13 cellular contexts compared by ENCODE assay signal in the genomic region with DNA sequence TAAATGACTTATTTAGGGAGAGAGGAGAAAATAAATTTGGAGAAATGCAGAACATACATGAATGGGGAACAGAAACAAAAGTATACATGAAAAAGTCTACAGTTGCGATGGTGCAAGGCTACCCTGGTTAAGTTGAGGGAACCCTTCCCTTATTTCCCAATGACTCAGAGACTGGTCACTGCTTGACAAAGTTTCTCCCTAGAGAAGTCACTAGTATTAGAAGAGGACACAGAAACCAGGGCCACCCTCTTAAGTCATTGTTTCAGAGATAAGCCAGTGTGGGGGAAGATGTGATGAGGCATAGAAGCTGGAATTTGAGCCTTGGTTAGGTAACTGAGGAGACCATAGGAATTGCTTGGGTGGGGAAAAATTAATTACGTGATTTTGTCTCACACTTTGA. TPM values are rescaled to one million over a fixed set of nuclear protein-coding genes. Genes with fewer than 3 reads are reported as not detected.
A peak's percentile ranks its signal among the peaks of the same experiment; 100 is the strongest.
DNase-seq lines count a peak whose midpoint lies in the region; ATAC-seq, FAIRE-seq and TF ChIP-seq lines count a peak whose summit lies in the region.
"Had no signal": no experiment of that assay in that cellular context is flagged by ENCODE, and none has a peak within 500 bp of the region (broad histone marks: within the 10 kb centered on the region; RNA-seq: fewer than 3 reads in every experiment).

No MANE protein-coding gene starts in this region.

- intact Hi-C loops in head of caudate nucleus (cut with DNase I): no loop called here

- no peak overlapping the region for H2AK5ac ChIP-seq in trophoblast cell (ENCODE audit: low read length)

- DNase-seq in H4 (ENCODE audit: low spot score) (peak; percentile 15), NOMO-1 treated with dmso at 0.1 percent for 144 hours (lab: John Stamatoyannopoulos, UW; ENCODE audit: unreplicated experiment) (peak; percentile 77), bronchial epithelial cell (ENCODE audit: low read depth) (peak; percentile 90), trophoblast cell (peak; percentile 45 to 64), tibial nerve (ENCODE audit: low spot score in 2 of 2) (no peak), head of caudate nucleus (no peak)
- DNase-seq: CD4-positive, alpha-beta memory T cell; NCI-H187; NCI-H69; stimulated activated naive CD8-positive, alpha-beta T cell treated with anti-CD3 and anti-CD28 coated beads, Interleukin-15, amount 100 ng/mL, for 72 hours had no signal

- H4K12ac ChIP-seq in trophoblast cell (ENCODE audit: low read depth, low read length): no peak overlapping the region

- H3K23ac ChIP-seq in trophoblast cell (ENCODE audit: low read length): no peak overlapping the region

- H3K4me1 ChIP-seq in trophoblast cell (ENCODE audit: control insufficient read depth in 1 of 2, insufficient read depth in 2 of 2, low read length in 2 of 2): peaks cover 3 to 5% of the 10 kb centered on the region in 2 experiments
- no peaks in the 10 kb centered on the region for H3K4me1 ChIP-seq in tibial nerve

- H3K18ac ChIP-seq in trophoblast cell (ENCODE audit: low read length): no peak overlapping the region

- no peak overlapping the region for H2AFZ ChIP-seq in trophoblast cell (ENCODE audit: insufficient read depth, low read length, poor library complexity)

- H3K4ac ChIP-seq in trophoblast cell (ENCODE audit: low read depth, low read length): no peak overlapping the region

- H2BK12ac ChIP-seq in trophoblast cell (ENCODE audit: low read length): no peak overlapping the region

- TF ChIP-seq EP300 in tibial nerve (IDR thresholded peaks at IDR 0.05): no peak

- no CpG with 5 or more reads among the region's 2 CpGs for WGBS in trophoblast cell (ENCODE audit: extremely low coverage, insufficient coverage, insufficient read length)
- 87% methylated on average over 2 of the region's 2 CpGs for WGBS in tibial nerve, 2 donors

- H3K36me3 ChIP-seq in bronchial epithelial cell (ENCODE audit: control insufficient read depth, insufficient read depth, low read length): no peaks in the 10 kb centered on the region
- H3K36me3 ChIP-seq in trophoblast cell (ENCODE audit: control insufficient read depth in 1 of 2, insufficient read depth in 2 of 2, low read length in 2 of 2): no peaks in the 10 kb centered on the region
- H3K36me3 ChIP-seq in tibial nerve: no peaks in the 10 kb centered on the region

- no peak for FAIRE-seq in bronchial epithelial cell (lab: Jason Lieb, UNC)

- H3K9ac ChIP-seq in trophoblast cell (ENCODE audit: low read length): no peak overlapping the region

- ATAC-seq in GM21619 (IDR thresholded peaks at IDR 0.05; ENCODE audit: unreplicated experiment) (no peak), GM21528 (IDR thresholded peaks at IDR 0.05; ENCODE audit: low FRiP score, unreplicated experiment) (no peak)

- no peak overlapping the region for H3K4me2 ChIP-seq in trophoblast cell (ENCODE audit: low read length)

- no peak for TF ChIP-seq POLR2A in tibial nerve (IDR thresholded peaks at IDR 0.05)

- H2BK5ac ChIP-seq in trophoblast cell (ENCODE audit: low read depth, low read length, poor library complexity): peak overlapping the region; percentile 13

- no peak overlapping the region for H2BK120ac ChIP-seq in trophoblast cell (ENCODE audit: insufficient read depth, low read length, poor library complexity)

- no peak overlapping the region for H3K14ac ChIP-seq in trophoblast cell (ENCODE audit: low read length)

- H3K27me3 ChIP-seq in bronchial epithelial cell (ENCODE audit: control insufficient read depth, insufficient read depth, low read length) (no peaks in the 10 kb centered on the region), trophoblast cell (ENCODE audit: insufficient read depth, low read length) (no peaks in the 10 kb centered on the region), tibial nerve (no peaks in the 10 kb centered on the region)

- no peak overlapping the region for H4K8ac ChIP-seq in trophoblast cell (ENCODE audit: low read depth, low read length)

- H3K4me3 ChIP-seq in bronchial epithelial cell (ENCODE audit: low read depth, low read length) (no peak overlapping the region), trophoblast cell (ENCODE audit: low read depth, low read length) (no peak overlapping the region), tibial nerve (no peak overlapping the region)

- no peak overlapping the region for H4K91ac ChIP-seq in trophoblast cell (ENCODE audit: low read depth, low read length)

- no peaks in the 10 kb centered on the region for H3K79me2 ChIP-seq in trophoblast cell (ENCODE audit: control insufficient read depth, insufficient read depth, low read length, poor library complexity)

- H3K27ac ChIP-seq in trophoblast cell (ENCODE audit: low read depth, low read length) (no peak overlapping the region), tibial nerve (no peak overlapping the region)

- TF ChIP-seq CTCF in bronchial epithelial cell (IDR thresholded peaks at IDR 0.05; ENCODE audit: insufficient read depth, low read length, severe bottlenecking) (no peak), tibial nerve (IDR thresholded peaks at IDR 0.05) (no peak)

- H3K9me3 ChIP-seq in trophoblast cell (ENCODE audit: insufficient read depth, low read depth, low read length) (no peaks in the 10 kb centered on the region), tibial nerve (peaks cover 0 to 2% (median under 1%) of the 10 kb centered on the region in 4 donors)

- H3K79me1 ChIP-seq in trophoblast cell (ENCODE audit: low read length): no peaks in the 10 kb centered on the region

RNA-seq across cellular contexts. Expression of gene EDN1, which starts 24.4 kb away (rescaled TPM):
- 3.5 and 6.7 TPM in 2 replicates for total RNA-seq in H4 (2014; rRNA removed; shearing (Covaris generic))
- total RNA-seq in bronchial epithelial cell (2.9 and 9.7 TPM in 2 replicates), tibial nerve (10 to 100 TPM; 18.2 to 48.8 (median 38.3) TPM)
- 22.0 and 23.3 TPM in 2 replicates for polyA plus RNA-seq in trophoblast cell (2013)
- total RNA-seq: SK-MEL-5 had no signal
- polyA plus RNA-seq: CD4-positive, alpha-beta memory T cell had no signal

Comparison
In these comparisons a context has a peak if more than half of its experiments do, and no peak if none do; other contexts are left out.
1. DNase-seq: peak in H4 (single experiment), NOMO-1 treated with dmso at 0.1 percent for 144 hours (single experiment), bronchial epithelial cell (single experiment) and trophoblast cell (2 of 2); none in tibial nerve (0 of 2) and head of caudate nucleus (0 of 42).